In genomic region chr10:6145979-6146432, GRCh38 we compare ENCODE assay signal across 10 cellular contexts. TPM values are rescaled to one million over a fixed set of nuclear protein-coding genes. Genes with fewer than 3 reads are reported as not detected.
A peak's percentile ranks its signal among the peaks of the same experiment; 100 is the strongest.
DNase-seq lines count a peak whose midpoint lies in the region; ATAC-seq, FAIRE-seq and TF ChIP-seq lines count a peak whose summit lies in the region.
"Had no signal": no experiment of that assay in that cellular context is flagged by ENCODE, and none has a peak within 500 bp of the region (broad histone marks: within the 10 kb centered on the region; RNA-seq: fewer than 3 reads in every experiment).

No MANE protein-coding gene starts in this region.

- ATAC-seq in psoas muscle (no peak), HG02938 (IDR thresholded peaks at IDR 0.05; ENCODE audit: unreplicated experiment) (no peak)

- TF ChIP-seq CTCF in fibroblast of mammary gland (conservative IDR thresholded peaks at IDR 0.05; ENCODE audit: control insufficient read depth, insufficient read depth, low read depth, low read length) (no peak), psoas muscle (IDR thresholded peaks at IDR 0.05) (no peak)

- H3K4me3 ChIP-seq in fibroblast of mammary gland (ENCODE audit: control insufficient read depth, low read depth, low read length) = peak overlapping the region; percentile 50
- peak overlapping the region; percentile 99 for H3K4me3 ChIP-seq in psoas muscle

- H3K27me3 ChIP-seq in psoas muscle (ENCODE audit: insufficient read depth in 3 of 3, low read length in 2 of 3) = no peaks in the 10 kb centered on the region
- H3K27me3 ChIP-seq: pancreas had no signal

- no peaks in the 10 kb centered on the region for H3K9me3 ChIP-seq in psoas muscle
- H3K9me3 ChIP-seq: pancreas had no signal

- DNase-seq in G401 (ENCODE audit: low spot score) (peak; percentile 27), RCC 7860 (ENCODE audit: low spot score) (peak; percentile 39), fibroblast of mammary gland (ENCODE audit: low read depth) (no peak), psoas muscle (no peak), AG08396 (ENCODE audit: low spot score) (no peak), DMS153 (lab: John Stamatoyannopoulos, UW) (no peak), NCI-H226 (no peak)

- intact Hi-C loops in psoas muscle (cut with DNase I) = loop anchor here (2.0 to 5.0 kb wide), 3 partner anchors 17 to 57 kb away; partner anchors contain the start of gene PFKFB3 (in 1 of the 2)

- 45 to 61% (median 48%) methylated on average over 15 of the region's 15 CpGs for WGBS in psoas muscle, 3 donors

- no peak for FAIRE-seq in RCC 7860 (lab: Jason Lieb, UNC)
- FAIRE-seq: pancreas, TTC549 had no signal

- H3K36me3 ChIP-seq in psoas muscle (ENCODE audit: insufficient read depth in 1 of 2, low read depth in 1 of 2) = no peaks in the 10 kb centered on the region
- H3K36me3 ChIP-seq: pancreas had no signal

- peaks cover 48% of the 10 kb centered on the region for H3K4me1 ChIP-seq in psoas muscle
- H3K4me1 ChIP-seq: pancreas had no signal

- peak overlapping the region; percentile 96 for H3K27ac ChIP-seq in psoas muscle

- in situ Hi-C loops in G401 (cut with HindIII; ENCODE audit: low sequenced_read_pairs) = no loop called here

RNA-seq across cellular contexts. Expression of gene PFKFB3, which starts 56.7 kb away (rescaled TPM):
- total RNA-seq in G401 (2014; rRNA removed; shearing (Covaris generic)) = 5.2 and 11.0 TPM in 2 replicates
- 100 to 1,000 TPM in 3 of 4 donors, 10 to 100 TPM in 1; 25.4 to 225 (median 148) TPM for total RNA-seq in psoas muscle
- polyA plus RNA-seq in psoas muscle = 100 to 1,000 TPM in 2 of 3 donors, 10 to 100 TPM in 1; 26.7 to 704 (median 448) TPM

RNA-seq across cellular contexts. Expression of gene RBM17, which starts 57.2 kb away (rescaled TPM):
- total RNA-seq in G401 (2014; rRNA removed; shearing (Covaris generic)) = 28.6 and 41.9 TPM in 2 replicates
- total RNA-seq in psoas muscle = 100 to 1,000 TPM in 1 of 4 donors, 10 to 100 TPM in 3; 74.4 to 104 (median 86.5) TPM
- polyA plus RNA-seq in psoas muscle = 100 to 1,000 TPM in 2 of 3 donors, 10 to 100 TPM in 1; 76.0 to 157 (median 110) TPM

Comparison
In these comparisons a context has a peak if more than half of its experiments do, and no peak if none do; other contexts are left out.
1. DNase-seq: peak in G401 (single experiment) and RCC 7860 (single experiment); none in fibroblast of mammary gland (single experiment), psoas muscle (0 of 2), AG08396 (single experiment), DMS153 (single experiment) and NCI-H226 (single experiment).